8 cellular contexts compared by ENCODE assay signal in genomic region chr9:96383165-96383939, GRCh38. TPM values are rescaled to one million over a fixed set of nuclear protein-coding genes. Genes with fewer than 3 reads are reported as not detected.
A peak's percentile ranks its signal among the peaks of the same experiment; 100 is the strongest.
DNase-seq lines count a peak whose midpoint lies in the region; ATAC-seq and TF ChIP-seq lines count a peak whose summit lies in the region.

TSS of gene SLC35D2 (minus strand) at chr9:96383711. CDS start at chr9:96383634, 77 bp downstream.

- H3K4me1 Mint-ChIP-seq in activated naive CD4-positive, alpha-beta T cell treated with anti-CD3 and anti-CD28 coated beads, Interleukin-2, amount 10 ng/mL, durations not matched to agents 7 days and 5 days, result peaks cover 29% of the 10 kb centered on the region
- H3K4me1 Mint-ChIP-seq in naive thymus-derived CD4-positive, alpha-beta T cell, result peaks cover 10 to 42% (median 27%) of the 10 kb centered on the region in 7 donors

- H3K36me3 Mint-ChIP-seq in activated naive CD4-positive, alpha-beta T cell treated with anti-CD3 and anti-CD28 coated beads, Interleukin-2, amount 10 ng/mL, durations not matched to agents 7 days and 5 days, result peaks cover 34% of the 10 kb centered on the region
- peaks cover 0 to 20% (median 0%) of the 10 kb centered on the region in 5 donors for H3K36me3 Mint-ChIP-seq in naive thymus-derived CD4-positive, alpha-beta T cell

- peak; percentile 68 for ATAC-seq in foreskin keratinocyte
- ATAC-seq in naive thymus-derived CD4-positive, alpha-beta T cell, result peak; percentile 69
- ATAC-seq in GM19452 (IDR thresholded peaks at IDR 0.05; ENCODE audit: unreplicated experiment), result no peak

- CTCF ChIA-PET in activated naive CD4-positive, alpha-beta T cell treated with anti-CD3 and anti-CD28 coated beads, Interleukin-2, amount 10 ng/mL, durations not matched to agents 7 days and 5 days (lab: Charles Lee), result interaction anchor here (0.6 kb wide), 1 partner anchor 63 kb away, joined by 3 read pairs; no protein-coding TSS in a partner anchor
- CTCF ChIA-PET in naive thymus-derived CD4-positive, alpha-beta T cell (lab: Charles Lee), result interaction anchor here (0.5 to 0.6 kb wide), 2 partner anchors 16 to 147 kb away, joined by 3 to 4 read pairs; no protein-coding TSS in a partner anchor

- H3K27me3 ChIP-seq in foreskin keratinocyte, result no peaks in the 10 kb centered on the region
- no peaks in the 10 kb centered on the region for H3K27me3 ChIP-seq in naive thymus-derived CD4-positive, alpha-beta T cell (ENCODE audit: control insufficient read depth in 2 of 2, insufficient read depth in 2 of 2, low read length in 2 of 2)
- H3K27me3 ChIP-seq in uterus, result no peaks in the 10 kb centered on the region

- TF ChIP-seq CTCF in foreskin keratinocyte (conservative IDR thresholded peaks at IDR 0.05) (no peak), uterus (IDR thresholded peaks at IDR 0.05) (no peak)

- no peaks in the 10 kb centered on the region for H3K9me3 ChIP-seq in naive thymus-derived CD4-positive, alpha-beta T cell (ENCODE audit: control insufficient read depth in 2 of 3, low read length in 3 of 3)
- no peaks in the 10 kb centered on the region for H3K9me3 ChIP-seq in uterus

- H3K4me3 Mint-ChIP-seq in activated naive CD4-positive, alpha-beta T cell treated with anti-CD3 and anti-CD28 coated beads, Interleukin-2, amount 10 ng/mL, durations not matched to agents 7 days and 5 days, result peak within 1 kb of the TSS; percentile 74
- H3K4me3 Mint-ChIP-seq in naive thymus-derived CD4-positive, alpha-beta T cell, result peak within 1 kb of the TSS; percentile 82 to 89 (median 86)

- H3K27me3 Mint-ChIP-seq in activated naive CD4-positive, alpha-beta T cell treated with anti-CD3 and anti-CD28 coated beads, Interleukin-2, amount 10 ng/mL, durations not matched to agents 7 days and 5 days, result no peaks in the 10 kb centered on the region
- no peaks in the 10 kb centered on the region for H3K27me3 Mint-ChIP-seq in naive thymus-derived CD4-positive, alpha-beta T cell

- H3K4me1 ChIP-seq in foreskin keratinocyte (peaks cover 5% of the 10 kb centered on the region), uterus (no peaks in the 10 kb centered on the region)
- H3K4me1 ChIP-seq in naive thymus-derived CD4-positive, alpha-beta T cell (ENCODE audit: control insufficient read depth in 2 of 2, insufficient read depth in 2 of 2, low read length in 2 of 2), result peaks cover 0 to 9% of the 10 kb centered on the region in 2 donors

- intact Hi-C loops in naive thymus-derived CD4-positive, alpha-beta T cell (cut with micrococcal nuclease), result loop anchor here (1.0 to 2.0 kb wide), 4 partner anchors 15 to 67 kb away; partner anchors contain the start of genes HABP4 (in 2 of the 2) and ZNF367 (in 1 of the 2)
- intact Hi-C loops in uterus (cut with DNase I; ENCODE audit: low total_unique reads), result no loop called here

- H3K27ac ChIP-seq in foreskin keratinocyte (no peak within 1 kb of the TSS), uterus (peak within 1 kb of the TSS; percentile 88 to 90)
- H3K27ac ChIP-seq in naive thymus-derived CD4-positive, alpha-beta T cell (ENCODE audit: low read depth, low read length), result peak within 1 kb of the TSS; percentile 56

- no peaks in the 10 kb centered on the region for H3K36me3 ChIP-seq in naive thymus-derived CD4-positive, alpha-beta T cell (ENCODE audit: control insufficient read depth in 2 of 3, insufficient read depth in 3 of 3, low read length in 3 of 3)
- H3K36me3 ChIP-seq in uterus, result no peaks in the 10 kb centered on the region

- TF ChIP-seq POLR2A in uterus (IDR thresholded peaks at IDR 0.05), result peak; percentile 18 to 44

- peak within 1 kb of the TSS; percentile 33 for H3K27ac Mint-ChIP-seq in activated naive CD4-positive, alpha-beta T cell treated with anti-CD3 and anti-CD28 coated beads, Interleukin-2, amount 10 ng/mL, durations not matched to agents 7 days and 5 days
- peak within 1 kb of the TSS; percentile 43 to 86 (median 76) for H3K27ac Mint-ChIP-seq in naive thymus-derived CD4-positive, alpha-beta T cell

- H3K4me3 ChIP-seq in naive thymus-derived CD4-positive, alpha-beta T cell (ENCODE audit: low read length), result peak within 1 kb of the TSS; percentile 58
- H3K4me3 ChIP-seq in uterus, result peak within 1 kb of the TSS; percentile 38 to 70

- in situ Hi-C loops in KBM-7 (cut with MboI; ENCODE audit: low pct_unique_long_range_greater_than_20kb, low sequenced_read_pairs), result no loop called here

- no peaks in the 10 kb centered on the region for H3K9me3 Mint-ChIP-seq in activated naive CD4-positive, alpha-beta T cell treated with anti-CD3 and anti-CD28 coated beads, Interleukin-2, amount 10 ng/mL, durations not matched to agents 7 days and 5 days
- no peaks in the 10 kb centered on the region for H3K9me3 Mint-ChIP-seq in naive thymus-derived CD4-positive, alpha-beta T cell

- POLR2A ChIA-PET in naive thymus-derived CD4-positive, alpha-beta T cell (lab: Charles Lee), result interaction anchor here (0.6 to 3.4 kb wide), 6 partner anchors 17 to 187 kb away, joined by 4 to 21 read pairs (median 4); partner anchors contain the start of gene HABP4

- DNase-seq in NCI-H2196 (lab: John Stamatoyannopoulos, UW; ENCODE audit: unreplicated experiment) (peak; percentile 27), NCI-H2196 treated with DMSO at 0.1 percent for 48 hours (lab: John Stamatoyannopoulos, UW; ENCODE audit: unreplicated experiment) (no peak), KBM-7 (peak; percentile 41), foreskin keratinocyte (peak; percentile 9 to 31), uterus (peak; percentile 47 to 63)
- peak; percentile 40 for DNase-seq in activated naive CD4-positive, alpha-beta T cell treated with anti-CD3 and anti-CD28 coated beads, Interleukin-2, amount 10 ng/mL, durations not matched to agents 7 days and 5 days
- DNase-seq in naive thymus-derived CD4-positive, alpha-beta T cell, result peak in 5 of 9 donors; percentile 7 to 32 (median 14)

RNA-seq across cellular contexts. Expression of gene SLC35D2, which starts in this region (rescaled TPM):
- 15.0 and 24.1 TPM in 2 replicates for total RNA-seq in foreskin keratinocyte
- 17.0 and 24.0 TPM in 2 replicates for polyA plus RNA-seq in foreskin keratinocyte
- total RNA-seq in naive thymus-derived CD4-positive, alpha-beta T cell, result 10 to 100 TPM in 4 of 5 experiments, 1 to 10 TPM in 1; 9.7 to 20.2 (median 19.1) TPM
- polyA plus RNA-seq in naive thymus-derived CD4-positive, alpha-beta T cell, result 1 to 10 TPM; 6.1 to 7.0 TPM
- 10 to 100 TPM in 3 of 4 donors, 1 to 10 TPM in 1; 5.6 to 38.5 (median 21.0) TPM for total RNA-seq in uterus
